20 cellular contexts compared by ENCODE assay signal in the genomic region with DNA sequence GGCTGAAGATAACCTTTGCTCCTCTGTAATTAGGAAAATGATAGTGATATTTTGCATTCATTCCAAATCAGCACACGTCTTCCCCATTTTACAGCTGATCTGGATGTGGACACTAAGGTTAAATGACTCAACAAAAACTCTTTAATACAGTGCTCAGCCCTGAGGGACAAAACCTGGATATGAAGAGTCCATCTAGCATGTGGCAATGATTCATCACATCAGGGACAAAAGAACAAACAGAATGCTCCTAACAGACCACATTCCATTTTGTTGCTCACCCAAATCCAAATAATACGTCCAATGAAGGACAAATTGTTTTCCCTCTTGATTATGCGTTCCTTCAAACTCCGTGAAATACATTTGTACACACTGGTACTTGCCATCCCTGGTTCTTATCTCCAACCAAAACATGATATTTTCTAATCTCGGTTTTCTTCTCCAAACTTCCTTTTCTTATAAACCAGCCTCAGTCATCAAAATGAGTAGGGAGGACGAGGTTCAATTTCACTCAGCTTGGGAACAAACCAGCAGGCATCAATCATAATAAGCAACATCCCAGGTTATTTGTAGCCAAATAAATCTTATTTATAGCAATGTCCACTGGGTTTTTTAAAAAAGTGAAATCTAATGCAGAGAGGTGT. TPM values are rescaled to one million over a fixed set of nuclear protein-coding genes. Genes with fewer than 3 reads are reported as not detected.
DNase-seq lines count a peak whose midpoint lies in the region; FAIRE-seq and TF ChIP-seq lines count a peak whose summit lies in the region.
"Had no signal": no experiment of that assay in that cellular context is flagged by ENCODE, and none has a peak within 500 bp of the region (broad histone marks: within the 10 kb centered on the region; RNA-seq: fewer than 3 reads in every experiment).

No MANE protein-coding gene starts in this region.

- peaks cover 23% of the 10 kb centered on the region for H3K4me1 Mint-ChIP-seq in HFFc6 (ENCODE audit: low read depth)
- H3K4me1 Mint-ChIP-seq: CD8-positive, alpha-beta memory T cell; natural killer cell; stimulated activated memory B cell treated with anti-CD40 and anti-IgM and Interleukin-4, amounts not matched to agents 10 μg/mL and 1 μg/mL and 100 μg/mL, for 72 hours had no signal

- no peaks in the 10 kb centered on the region for H3K27me3 ChIP-seq in SJCRH30
- H3K27me3 ChIP-seq: ascending aorta, hepatocyte, vagina had no signal

- in situ Hi-C loops in SK-MEL-5 (cut with HindIII; ENCODE audit: low pct_unique_long_range_greater_than_20kb, low sequenced_read_pairs), result no loop called here

- TF ChIP-seq CTCF in HFFc6 (IDR thresholded peaks at IDR 0.05) (no peak), fibroblast of the aortic adventitia (IDR thresholded peaks at IDR 0.05; ENCODE audit: insufficient read depth, low read length) (no peak)

- H3K4me3 Mint-ChIP-seq in HFFc6, result no peak overlapping the region; the same call in 1 of the 2 replicates
- H3K4me3 Mint-ChIP-seq: CD8-positive, alpha-beta memory T cell; effector memory CD8-positive, alpha-beta T cell; natural killer cell; stimulated activated memory B cell treated with anti-CD40 and anti-IgM and Interleukin-4, amounts not matched to agents 10 μg/mL and 1 μg/mL and 100 μg/mL, for 72 hours had no signal

- no peaks in the 10 kb centered on the region for H3K4me1 ChIP-seq in SJCRH30
- H3K4me1 ChIP-seq: ascending aorta, HAP-1, vagina had no signal

- H3K36me3 ChIP-seq in SJCRH30, result no peaks in the 10 kb centered on the region
- H3K36me3 ChIP-seq: HAP-1 had no signal

- H3K4me3 ChIP-seq in fibroblast of the aortic adventitia (ENCODE audit: low read depth, low read length) (no peak overlapping the region), SJCRH30 (no peak overlapping the region)
- H3K4me3 ChIP-seq: ascending aorta, HAP-1, hepatocyte, vagina had no signal

- H3K27ac ChIP-seq in SJCRH30, result no peak overlapping the region
- H3K27ac ChIP-seq: ascending aorta, hepatocyte, vagina had no signal

- no peak for FAIRE-seq in urothelium cell line (lab: Jason Lieb, UNC)

- H3K27ac Mint-ChIP-seq in HFFc6, result peak overlapping the region; percentile 63
- H3K27ac Mint-ChIP-seq: activated T-helper 2 cell treated with anti-CD3 and anti-CD28 coated beads, Interferon-gamma antibody, Interleukin-2, Interleukin-4, amounts not matched to agents 10 μg/mL and 5 μg/mL and 100 μg/mL, durations not matched to agents 14 hours and 24 hours and 36 hours; CD8-positive, alpha-beta memory T cell; effector memory CD8-positive, alpha-beta T cell; natural killer cell; stimulated activated memory B cell treated with anti-CD40 and anti-IgM and Interleukin-4, amounts not matched to agents 10 μg/mL and 1 μg/mL and 100 μg/mL, for 72 hours had no signal

- no peaks in the 10 kb centered on the region for H3K27me3 Mint-ChIP-seq in HFFc6 (ENCODE audit: insufficient read depth)
- H3K27me3 Mint-ChIP-seq: effector memory CD8-positive, alpha-beta T cell; stimulated activated memory B cell treated with anti-CD40 and anti-IgM and Interleukin-4, amounts not matched to agents 10 μg/mL and 1 μg/mL and 100 μg/mL, for 72 hours had no signal

- DNase-seq in HFFc6 (peak; percentile 16), SK-MEL-5 (ENCODE audit: low read depth, low spot score) (peak; percentile 81), fibroblast of the aortic adventitia (ENCODE audit: low read depth) (peak; percentile 63), urothelium cell line (ENCODE audit: low spot score) (peak; percentile 37), SJCRH30 (no peak), AG20443 (ENCODE audit: low spot score) (no peak), SK-N-DZ (ENCODE audit: low spot score) (no peak)
- DNase-seq: CD8-positive, alpha-beta memory T cell; effector memory CD8-positive, alpha-beta T cell; left ventricle myocardium superior; natural killer cell; NCI-H2081; NK-92 treated with Interleukin-12 subunit alpha and Interleukin-12 subunit beta, amount 100 ng/mL, for 24 hours; SK-N-SH had no signal

- H3K36me3 Mint-ChIP-seq in HFFc6 (ENCODE audit: low read depth), result peaks cover 48% of the 10 kb centered on the region

- H3K9me3 ChIP-seq in SJCRH30 (replicated peaks), result no peaks in the 10 kb centered on the region
- H3K9me3 ChIP-seq: ascending aorta, HAP-1, SK-N-SH, vagina had no signal

- H3K9me3 Mint-ChIP-seq in HFFc6, result no peaks in the 10 kb centered on the region
- H3K9me3 Mint-ChIP-seq: activated T-helper 2 cell treated with anti-CD3 and anti-CD28 coated beads, Interferon-gamma antibody, Interleukin-2, Interleukin-4, amounts not matched to agents 10 μg/mL and 5 μg/mL and 100 μg/mL, durations not matched to agents 14 hours and 24 hours and 36 hours; CD8-positive, alpha-beta memory T cell; effector memory CD8-positive, alpha-beta T cell; natural killer cell; stimulated activated memory B cell treated with anti-CD40 and anti-IgM and Interleukin-4, amounts not matched to agents 10 μg/mL and 1 μg/mL and 100 μg/mL, for 72 hours had no signal

RNA-seq across cellular contexts. Expression of a gene that starts 53.7 kb away (rescaled TPM):
- 10 to 100 TPM; 40.0 to 52.1 (median 48.4) TPM for total RNA-seq in HFFc6 (2021; fragmentation: NEBNext Ultra II Directional; extraction: Animal tissue kit (Norgen Biotek cat#: 25700))
- total RNA-seq in SK-MEL-5 (2014; rRNA removed; shearing (Covaris generic)), result 17.8 and 23.8 TPM in 2 replicates
- polyA plus RNA-seq in SK-MEL-5 (2015; cell fraction: cytosol; rRNA removed), result 22.4 TPM in 2 replicates
- polyA plus RNA-seq in SK-MEL-5 (2015; cell fraction: nucleus; rRNA removed), result 16.4 and 17.2 TPM in 2 replicates
- total RNA-seq in fibroblast of the aortic adventitia (ENCODE audit: low replicate concordance), result 27.6 and 31.9 TPM in 2 replicates
- total RNA-seq in SJCRH30 (2014; rRNA removed; shearing (Covaris generic)), result 22.3 and 26.4 TPM in 2 replicates
- polyA plus RNA-seq in SK-N-DZ (2014; cell fraction: cytosol; rRNA removed), result 22.1 and 23.0 TPM in 2 replicates
- polyA plus RNA-seq in SK-N-DZ (2014; cell fraction: nucleus; rRNA removed), result 10.2 and 14.9 TPM in 2 replicates

Comparison
In these comparisons a context has a peak if more than half of its experiments do, and no peak if none do; other contexts are left out.
1. DNase-seq: peak in HFFc6 (single experiment), SK-MEL-5 (single experiment), fibroblast of the aortic adventitia (single experiment) and urothelium cell line (single experiment); none in SJCRH30 (0 of 2), AG20443 (single experiment) and SK-N-DZ (single experiment).